22 cellular contexts compared by ENCODE assay signal in genomic region chr17:81058263-81058871, GRCh38. TPM values are rescaled to one million over a fixed set of nuclear protein-coding genes. Genes with fewer than 3 reads are reported as not detected.
DNase-seq lines count a peak whose midpoint lies in the region; ATAC-seq and TF ChIP-seq lines count a peak whose summit lies in the region.
"Had no signal": no experiment of that assay in that cellular context is flagged by ENCODE, and none has a peak within 500 bp of the region (broad histone marks: within the 10 kb centered on the region; RNA-seq: fewer than 3 reads in every experiment).

No MANE protein-coding gene starts in this region.

- no peak for TF ChIP-seq CTCF in CD4-positive, alpha-beta T cell (IDR thresholded peaks at IDR 0.05)
- TF ChIP-seq CTCF in esophagus squamous epithelium (IDR thresholded peaks at IDR 0.05) = no peak
- no peak for TF ChIP-seq CTCF in sigmoid colon (IDR thresholded peaks at IDR 0.05)

- ATAC-seq in activated CD4-positive, alpha-beta T cell treated with anti-CD3 and anti-CD28 coated beads for 36 hours = peak; percentile 53
- peak; percentile 74 for ATAC-seq in CD4-positive, alpha-beta T cell (ENCODE audit: poor library complexity)

- H3K4me3 ChIP-seq in esophagus squamous epithelium (no peak overlapping the region), sigmoid colon (peak overlapping the region in 1 of 4 donors; percentile 1)

- no peaks in the 10 kb centered on the region for H3K36me3 Mint-ChIP-seq in activated CD4-positive, alpha-beta T cell treated with anti-CD3 and anti-CD28 coated beads for 36 hours (ENCODE audit: low read depth)
- no peaks in the 10 kb centered on the region for H3K36me3 Mint-ChIP-seq in activated CD4-positive, alpha-beta T cell treated with anti-CD3 and anti-CD28 coated beads, Interleukin-2, amount 10 ng/mL, durations not matched to agents 24 days and 14 days (ENCODE audit: low read depth)
- no peaks in the 10 kb centered on the region for H3K36me3 Mint-ChIP-seq in CD4-positive, alpha-beta T cell (ENCODE audit: low read depth)

- in situ Hi-C loops in ACHN (cut with HindIII; ENCODE audit: low pct_ligation_motif_present, low pct_unique_long_range_greater_than_20kb, low sequenced_read_pairs) = no loop called here

- H3K27me3 ChIP-seq in CD4-positive, alpha-beta T cell (ENCODE audit: control insufficient read depth, insufficient read depth, low read length) = no peaks in the 10 kb centered on the region
- no peaks in the 10 kb centered on the region for H3K27me3 ChIP-seq in esophagus squamous epithelium
- no peaks in the 10 kb centered on the region for H3K27me3 ChIP-seq in sigmoid colon

- H3K9me3 ChIP-seq in CD4-positive, alpha-beta T cell (ENCODE audit: control insufficient read depth, low read length) = no peaks in the 10 kb centered on the region
- H3K9me3 ChIP-seq in esophagus squamous epithelium (no peaks in the 10 kb centered on the region), sigmoid colon (no peaks in the 10 kb centered on the region)

- CTCF ChIA-PET in activated CD4-positive, alpha-beta T cell treated with anti-CD3 and anti-CD28 coated beads for 36 hours (lab: Charles Lee) = interaction anchor here (0.7 kb wide), 1 partner anchor 17 kb away, joined by 4 read pairs; no protein-coding TSS in a partner anchor
- CTCF ChIA-PET in CD4-positive, alpha-beta T cell (lab: Charles Lee) = no interaction called here

- H3K36me3 ChIP-seq in esophagus squamous epithelium (peaks cover 5 to 83% (median 7%) of the 10 kb centered on the region in 3 donors), sigmoid colon (peaks cover 0 to 55% (median 16%) of the 10 kb centered on the region in 4 donors)

- no peaks in the 10 kb centered on the region for H3K9me3 Mint-ChIP-seq in activated CD4-positive, alpha-beta T cell treated with anti-CD3 and anti-CD28 coated beads for 36 hours (ENCODE audit: low read depth)
- no peaks in the 10 kb centered on the region for H3K9me3 Mint-ChIP-seq in activated CD4-positive, alpha-beta T cell treated with anti-CD3 and anti-CD28 coated beads, Interleukin-2, amount 10 ng/mL, durations not matched to agents 24 days and 14 days
- H3K9me3 Mint-ChIP-seq in CD4-positive, alpha-beta T cell = no peaks in the 10 kb centered on the region
- H3K9me3 Mint-ChIP-seq: activated B cell treated with CpG ODN at 0.5 μM for 24 hours, CD14-positive monocyte, endodermal cell, T-cell had no signal

- no peak for TF ChIP-seq EP300 in sigmoid colon (IDR thresholded peaks at IDR 0.05)

- peak; percentile 57 for DNase-seq in activated CD4-positive, alpha-beta T cell treated with anti-CD3 and anti-CD28 coated beads for 36 hours
- DNase-seq in activated CD4-positive, alpha-beta T cell treated with anti-CD3 and anti-CD28 coated beads, Interleukin-2, amount 10 ng/mL, durations not matched to agents 24 days and 14 days = no peak
- DNase-seq in CD4-positive, alpha-beta T cell = no peak
- DNase-seq in esophagus squamous epithelium (lab: John Stamatoyannopoulos, UW) (no peak), sigmoid colon (no peak), ACHN (no peak), NCI-H2107 treated with DMSO at 0.1 percent for 48 hours (lab: John Stamatoyannopoulos, UW; ENCODE audit: unreplicated experiment) (no peak), SKM-1 (lab: John Stamatoyannopoulos, UW; ENCODE audit: unreplicated experiment) (no peak)
- DNase-seq: activated B cell treated with CpG ODN at 0.5 μM for 24 hours; activated T-cell treated with anti-CD3 and anti-CD28 coated beads, Interleukin-2, amount 50 U/mL, for 1 hour; DMS79 treated with DMSO at 0.1 percent for 48 hours; endodermal cell; foreskin melanocyte; midbrain; NCI-H1417; NCI-H2227 treated with DMSO at 0.1 percent for 48 hours; RPMI8226; small intestine; stimulated activated naive CD4-positive, alpha-beta T cell treated with Interleukin-2 at 50 U/mL for 16 hours had no signal

- no peaks in the 10 kb centered on the region for H3K27me3 Mint-ChIP-seq in activated CD4-positive, alpha-beta T cell treated with anti-CD3 and anti-CD28 coated beads for 36 hours
- H3K27me3 Mint-ChIP-seq in activated CD4-positive, alpha-beta T cell treated with anti-CD3 and anti-CD28 coated beads, Interleukin-2, amount 10 ng/mL, durations not matched to agents 24 days and 14 days = no peaks in the 10 kb centered on the region
- no peaks in the 10 kb centered on the region for H3K27me3 Mint-ChIP-seq in CD4-positive, alpha-beta T cell
- H3K27me3 Mint-ChIP-seq: activated B cell treated with CpG ODN at 0.5 μM for 24 hours, T-cell had no signal

- no peak for TF ChIP-seq POLR2A in esophagus squamous epithelium (IDR thresholded peaks at IDR 0.05)
- TF ChIP-seq POLR2A in sigmoid colon (IDR thresholded peaks at IDR 0.05) = no peak

- peaks cover 6% of the 10 kb centered on the region for H3K4me1 Mint-ChIP-seq in activated CD4-positive, alpha-beta T cell treated with anti-CD3 and anti-CD28 coated beads for 36 hours
- peaks cover 2% of the 10 kb centered on the region for H3K4me1 Mint-ChIP-seq in activated CD4-positive, alpha-beta T cell treated with anti-CD3 and anti-CD28 coated beads, Interleukin-2, amount 10 ng/mL, durations not matched to agents 24 days and 14 days
- peaks cover 5% of the 10 kb centered on the region for H3K4me1 Mint-ChIP-seq in CD4-positive, alpha-beta T cell (ENCODE audit: low read depth)
- H3K4me1 Mint-ChIP-seq: activated B cell treated with CpG ODN at 0.5 μM for 24 hours had no signal

- H3K27ac ChIP-seq in CD4-positive, alpha-beta T cell (ENCODE audit: low read depth, low read length) = no peak overlapping the region
- peak overlapping the region; percentile 86 to 95 (median 93) for H3K27ac ChIP-seq in esophagus squamous epithelium
- H3K27ac ChIP-seq in sigmoid colon = peak overlapping the region; percentile 73 to 87 (median 78)
- H3K27ac ChIP-seq: KMS-11 had no signal

- peaks cover 41 to 89% (median 43%) of the 10 kb centered on the region in 3 donors for H3K4me1 ChIP-seq in esophagus squamous epithelium
- H3K4me1 ChIP-seq in sigmoid colon = peaks cover 0 to 61% (median 22%) of the 10 kb centered on the region in 4 donors

- POLR2A ChIA-PET in activated CD4-positive, alpha-beta T cell treated with anti-CD3 and anti-CD28 coated beads for 36 hours (lab: Charles Lee) = no interaction called here
- POLR2A ChIA-PET in CD4-positive, alpha-beta T cell (lab: Charles Lee) = interaction anchor here (0.5 kb wide), 1 partner anchor 1162 kb away, joined by 3 read pairs; no protein-coding TSS in a partner anchor

- intact Hi-C loops in activated CD4-positive, alpha-beta T cell treated with anti-CD3 and anti-CD28 coated beads for 36 hours (cut with DNase I, micrococcal nuclease) = no loop called here
- intact Hi-C loops in activated CD4-positive, alpha-beta T cell treated with anti-CD3 and anti-CD28 coated beads, Interleukin-2, amount 10 ng/mL, durations not matched to agents 24 days and 14 days (cut with micrococcal nuclease) = no loop called here
- intact Hi-C loops in CD4-positive, alpha-beta T cell (cut with DNase I, micrococcal nuclease) = no loop called here
- intact Hi-C loops in esophagus squamous epithelium (cut with DNase I) (no loop called here), sigmoid colon (cut with DNase I) (no loop called here)

- WGBS in esophagus squamous epithelium, 2 donors = 60 to 73% methylated on average over 6 to 15 of the region's 23 CpGs
- 85 to 87% methylated on average over 23 of the region's 23 CpGs for WGBS in sigmoid colon, 2 donors

- no peak overlapping the region for H3K4me3 Mint-ChIP-seq in activated CD4-positive, alpha-beta T cell treated with anti-CD3 and anti-CD28 coated beads for 36 hours
- H3K4me3 Mint-ChIP-seq in activated CD4-positive, alpha-beta T cell treated with anti-CD3 and anti-CD28 coated beads, Interleukin-2, amount 10 ng/mL, durations not matched to agents 24 days and 14 days = no peak overlapping the region
- H3K4me3 Mint-ChIP-seq in CD4-positive, alpha-beta T cell = no peak overlapping the region
- H3K4me3 Mint-ChIP-seq: activated B cell treated with CpG ODN at 0.5 μM for 24 hours, CD14-positive monocyte, endodermal cell, T-cell had no signal

- H3K27ac Mint-ChIP-seq in activated CD4-positive, alpha-beta T cell treated with anti-CD3 and anti-CD28 coated beads for 36 hours = no peak overlapping the region
- H3K27ac Mint-ChIP-seq in activated CD4-positive, alpha-beta T cell treated with anti-CD3 and anti-CD28 coated beads, Interleukin-2, amount 10 ng/mL, durations not matched to agents 24 days and 14 days = no peak overlapping the region
- peak overlapping the region; percentile 36 for H3K27ac Mint-ChIP-seq in CD4-positive, alpha-beta T cell
- H3K27ac Mint-ChIP-seq: activated B cell treated with CpG ODN at 0.5 μM for 24 hours, endodermal cell, T-cell had no signal

RNA-seq across cellular contexts. Expression of gene BAIAP2, which starts 23.4 kb away (rescaled TPM):
- total RNA-seq in activated CD4-positive, alpha-beta T cell treated with anti-CD3 and anti-CD28 coated beads for 36 hours = 1 to 10 TPM; 4.6 to 5.0 TPM
- 4.4 and 5.5 TPM in 2 replicates for total RNA-seq in activated CD4-positive, alpha-beta T cell treated with anti-CD3 and anti-CD28 coated beads, Interleukin-2, amount 10 ng/mL, durations not matched to agents 24 days and 14 days
- total RNA-seq in CD4-positive, alpha-beta T cell = 1 to 10 TPM; 4.2 to 4.9 TPM
- 100 to 1,000 TPM in 3 of 4 donors, 10 to 100 TPM in 1; 87.8 to 175 (median 105) TPM for total RNA-seq in esophagus squamous epithelium
- 10 to 100 TPM; 32.6 to 52.3 (median 50.9) TPM for total RNA-seq in sigmoid colon
- polyA plus RNA-seq in sigmoid colon = 10 to 100 TPM in 2 of 3 donors, 1 to 10 TPM in 1; 6.5 to 17.2 (median 14.4) TPM
